In genomic region chr10:28586176-28586575, GRCh38 we compare ENCODE assay signal across 27 cellular contexts.
"Had no signal": no experiment of that assay in that cellular context is flagged by ENCODE, and none has a peak within 500 bp of the region (broad histone marks: within the 10 kb centered on the region; RNA-seq: fewer than 3 reads in every experiment).

No MANE protein-coding gene starts in this region.

- ATAC-seq: naive thymus-derived CD8-positive, alpha-beta T cell; natural killer cell treated with Interleukin-12 subunit alpha and Interleukin-12 subunit beta and Interleukin-15 and Interleukin-18, amount 100 ng/mL, for 72 hours; right cardiac atrium; right lobe of liver; stimulated activated effector memory CD8-positive, alpha-beta T cell treated with anti-CD3 and anti-CD28 coated beads, Interleukin-12 subunit alpha, Interleukin-12 subunit beta, amount 100 ng/mL, for 72 hours; stimulated activated naive B cell treated with anti-CD40 and anti-IgM and Interleukin-4, amounts not matched to agents 10 μg/mL and 1 μg/mL and 100 μg/mL, for 72 hours had no signal

- H3K27ac ChIP-seq: ovary, parathyroid adenoma, right lobe of liver, thoracic aorta, tibial nerve, vagina had no signal

- H3K36me3 ChIP-seq: ovary had no signal

- H3K27me3 ChIP-seq: neutrophil, ovary, right lobe of liver, sigmoid colon, stomach, thyroid gland, tibial nerve, upper lobe of left lung, vagina had no signal

- H3K4me3 ChIP-seq: ovary, right lobe of liver, sigmoid colon, stomach, thoracic aorta, thyroid gland, tibial nerve, upper lobe of left lung, vagina had no signal

- H3K9me3 ChIP-seq: neutrophil, ovary, right lobe of liver, sigmoid colon, stomach, thoracic aorta, thyroid gland, tibial nerve, upper lobe of left lung, vagina had no signal

- DNase-seq: naive thymus-derived CD8-positive, alpha-beta T cell; nephron progenitor cell; nucleus accumbens; ovary; posterior cingulate gyrus; retina; right cardiac atrium; right lobe of liver; sigmoid colon; small intestine; stimulated activated CD4-positive, alpha-beta T cell treated with anti-CD3 and anti-CD28 coated beads, Interleukin-15, amount 100 ng/mL, for 24 hours; stimulated activated CD4-positive, alpha-beta T cell treated with anti-CD3 and anti-CD28 coated beads, Interleukin-2, amount 100 ng/mL, for 24 hours; stimulated activated CD4-positive, alpha-beta T cell treated with anti-CD3 and anti-CD28 coated beads, Interleukin-2, amount 100 ng/mL, for 48 hours; stimulated activated CD4-positive, alpha-beta T cell treated with anti-CD3 and anti-CD28 coated beads, Interleukin-4, amount 100 ng/mL, for 24 hours; stimulated activated naive B cell treated with anti-CD40 and anti-IgM and Interleukin-4, amounts not matched to agents 10 μg/mL and 1 μg/mL and 100 μg/mL, for 72 hours; stimulated activated naive CD4-positive, alpha-beta T cell treated with Interleukin-2 at 50 U/mL for 16 hours; stomach; thyroid gland; trophoblast cell; upper lobe of left lung had no signal
